In the genomic region with DNA sequence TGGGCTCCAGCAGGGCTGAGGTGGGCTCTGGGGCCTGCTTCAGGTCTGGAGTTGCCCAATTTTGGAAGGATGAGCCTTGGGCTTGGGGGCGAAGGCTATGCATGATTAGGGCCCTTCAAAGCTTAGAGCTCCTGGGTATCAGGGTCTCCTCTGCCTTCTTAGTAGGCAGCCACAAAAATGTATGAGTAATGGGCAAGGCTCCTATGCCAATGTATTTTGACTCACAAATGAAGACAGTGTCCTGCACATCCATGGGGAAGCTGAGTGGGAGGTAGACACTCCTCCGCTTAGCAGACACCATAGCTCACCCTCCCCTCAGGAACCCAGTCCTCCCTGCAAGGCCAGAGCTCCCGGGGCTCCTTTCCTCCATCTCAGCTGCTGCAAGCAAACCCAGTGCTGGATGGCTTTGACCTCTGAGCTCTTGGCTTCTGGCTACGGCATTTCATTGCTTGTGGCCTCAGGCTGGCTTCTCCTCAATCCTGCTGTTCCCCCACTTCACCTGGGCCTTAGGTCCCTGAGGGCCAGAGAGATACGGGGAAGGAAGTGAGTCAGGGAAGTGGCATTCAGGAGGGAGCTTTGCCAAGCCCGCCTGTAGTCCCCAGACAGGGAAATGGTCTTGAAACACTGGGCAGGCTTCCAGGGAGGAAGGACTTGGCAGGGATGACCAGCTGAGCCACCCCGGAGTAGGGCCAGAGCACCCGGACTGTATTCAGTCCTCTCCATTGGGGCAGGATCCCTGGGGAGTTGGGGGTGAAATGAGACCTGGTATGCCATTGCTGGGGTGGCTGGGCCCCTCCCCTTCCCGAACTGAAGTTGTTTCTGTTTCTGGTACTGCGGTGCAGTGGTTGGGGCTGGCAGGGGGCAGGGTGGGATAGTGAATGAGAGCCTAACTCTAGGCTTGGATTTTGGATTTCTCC, we compare ENCODE assay signal across 9 cellular contexts. TPM values are rescaled to one million over a fixed set of nuclear protein-coding genes. Genes with fewer than 3 reads are reported as not detected.
DNase-seq lines count a peak whose midpoint lies in the region; ATAC-seq and TF ChIP-seq lines count a peak whose summit lies in the region.
"Had no signal": no experiment of that assay in that cellular context is flagged by ENCODE, and none has a peak within 500 bp of the region (broad histone marks: within the 10 kb centered on the region; RNA-seq: fewer than 3 reads in every experiment).

No MANE protein-coding gene starts in this region.

- H3K27ac Mint-ChIP-seq in stimulated activated memory B cell treated with anti-CD40 and anti-IgM and Interleukin-4, amounts not matched to agents 10 μg/mL and 1 μg/mL and 100 μg/mL, for 72 hours: no peak overlapping the region
- no peak overlapping the region for H3K27ac Mint-ChIP-seq in activated T-helper 2 cell treated with anti-CD3 and anti-CD28 coated beads, Interferon-gamma antibody, Interleukin-2, Interleukin-4, amounts not matched to agents 10 μg/mL and 5 μg/mL and 100 μg/mL, durations not matched to agents 14 hours and 24 hours and 36 hours

- no peaks in the 10 kb centered on the region for H3K36me3 Mint-ChIP-seq in stimulated activated memory B cell treated with anti-CD40 and anti-IgM and Interleukin-4, amounts not matched to agents 10 μg/mL and 1 μg/mL and 100 μg/mL, for 72 hours
- no peaks in the 10 kb centered on the region for H3K36me3 Mint-ChIP-seq in activated T-helper 2 cell treated with anti-CD3 and anti-CD28 coated beads, Interferon-gamma antibody, Interleukin-2, Interleukin-4, amounts not matched to agents 10 μg/mL and 5 μg/mL and 100 μg/mL, durations not matched to agents 14 hours and 24 hours and 36 hours (ENCODE audit: low read depth)

- H3K4me3 ChIP-seq in retinal pigment epithelial cell (ENCODE audit: low read length): no peak overlapping the region

- no peaks in the 10 kb centered on the region for H3K9me3 Mint-ChIP-seq in stimulated activated memory B cell treated with anti-CD40 and anti-IgM and Interleukin-4, amounts not matched to agents 10 μg/mL and 1 μg/mL and 100 μg/mL, for 72 hours
- no peaks in the 10 kb centered on the region for H3K9me3 Mint-ChIP-seq in activated T-helper 2 cell treated with anti-CD3 and anti-CD28 coated beads, Interferon-gamma antibody, Interleukin-2, Interleukin-4, amounts not matched to agents 10 μg/mL and 5 μg/mL and 100 μg/mL, durations not matched to agents 14 hours and 24 hours and 36 hours
- H3K9me3 Mint-ChIP-seq: neural crest cell had no signal

- no peak for TF ChIP-seq CTCF in retinal pigment epithelial cell (conservative IDR thresholded peaks at IDR 0.05; ENCODE audit: low read depth, low read length)

- H3K27me3 Mint-ChIP-seq in stimulated activated memory B cell treated with anti-CD40 and anti-IgM and Interleukin-4, amounts not matched to agents 10 μg/mL and 1 μg/mL and 100 μg/mL, for 72 hours: peaks cover 81% of the 10 kb centered on the region
- peaks cover 35% of the 10 kb centered on the region for H3K27me3 Mint-ChIP-seq in activated T-helper 2 cell treated with anti-CD3 and anti-CD28 coated beads, Interferon-gamma antibody, Interleukin-2, Interleukin-4, amounts not matched to agents 10 μg/mL and 5 μg/mL and 100 μg/mL, durations not matched to agents 14 hours and 24 hours and 36 hours (ENCODE audit: low read depth)

- H3K4me1 Mint-ChIP-seq in stimulated activated memory B cell treated with anti-CD40 and anti-IgM and Interleukin-4, amounts not matched to agents 10 μg/mL and 1 μg/mL and 100 μg/mL, for 72 hours: peaks cover 5% of the 10 kb centered on the region
- no peaks in the 10 kb centered on the region for H3K4me1 Mint-ChIP-seq in activated T-helper 2 cell treated with anti-CD3 and anti-CD28 coated beads, Interferon-gamma antibody, Interleukin-2, Interleukin-4, amounts not matched to agents 10 μg/mL and 5 μg/mL and 100 μg/mL, durations not matched to agents 14 hours and 24 hours and 36 hours (ENCODE audit: low read depth)

- intact Hi-C loops in activated T-helper 2 cell treated with anti-CD3 and anti-CD28 coated beads, Interferon-gamma antibody, Interleukin-2, Interleukin-4, amounts not matched to agents 10 μg/mL and 5 μg/mL and 100 μg/mL, durations not matched to agents 14 hours and 24 hours and 36 hours (cut with micrococcal nuclease): no loop called here

- H3K4me3 Mint-ChIP-seq in stimulated activated memory B cell treated with anti-CD40 and anti-IgM and Interleukin-4, amounts not matched to agents 10 μg/mL and 1 μg/mL and 100 μg/mL, for 72 hours: no peak overlapping the region
- no peak overlapping the region for H3K4me3 Mint-ChIP-seq in activated T-helper 2 cell treated with anti-CD3 and anti-CD28 coated beads, Interferon-gamma antibody, Interleukin-2, Interleukin-4, amounts not matched to agents 10 μg/mL and 5 μg/mL and 100 μg/mL, durations not matched to agents 14 hours and 24 hours and 36 hours (ENCODE audit: low read depth)
- H3K4me3 Mint-ChIP-seq: neural crest cell had no signal

- no peak for ATAC-seq in stimulated activated memory B cell treated with anti-CD40 and anti-IgM and Interleukin-4, amounts not matched to agents 10 μg/mL and 1 μg/mL and 100 μg/mL, for 72 hours
- no peak for ATAC-seq in HG03432 (IDR thresholded peaks at IDR 0.05; ENCODE audit: unreplicated experiment)

- DNase-seq in GM04504 (ENCODE audit: low read depth) (peak; percentile 95), SW 1271 (lab: John Stamatoyannopoulos, UW) (peak; percentile 94 to 98), glomerular visceral epithelial cell (ENCODE audit: extremely low spot score) (peak; percentile 100), retinal pigment epithelial cell (ENCODE audit: low read depth) (peak; percentile 93), GDM1 (lab: John Stamatoyannopoulos, UW) (no peak)
- no peak for DNase-seq in activated T-helper 2 cell treated with anti-CD3 and anti-CD28 coated beads, Interferon-gamma antibody, Interleukin-2, Interleukin-4, amounts not matched to agents 10 μg/mL and 5 μg/mL and 100 μg/mL, durations not matched to agents 14 hours and 24 hours and 36 hours (ENCODE audit: low spot score)

RNA-seq across cellular contexts. Expression of gene ABCC3, which starts 4.4 kb away (rescaled TPM):
- not detected in 2 replicates for total RNA-seq in activated T-helper 2 cell treated with anti-CD3 and anti-CD28 coated beads, Interferon-gamma antibody, Interleukin-2, Interleukin-4, amounts not matched to agents 10 μg/mL and 5 μg/mL and 100 μg/mL, durations not matched to agents 14 hours and 24 hours and 36 hours
- total RNA-seq: neural crest cell had no signal

Comparison
In these comparisons a context has a peak if more than half of its experiments do, and no peak if none do; other contexts are left out.
1. DNase-seq: peak in GM04504 (single experiment), SW 1271 (2 of 2), glomerular visceral epithelial cell (single experiment) and retinal pigment epithelial cell (single experiment); none in GDM1 (single experiment) and activated T-helper 2 cell treated with anti-CD3 and anti-CD28 coated beads, Interferon-gamma antibody, Interleukin-2, Interleukin-4, amounts not matched to agents 10 μg/mL and 5 μg/mL and 100 μg/mL, durations not matched to agents 14 hours and 24 hours and 36 hours (single experiment).